ENCODE assay signal across 8 cellular contexts in genomic region chr11:58580311-58580710, GRCh38. TPM values are rescaled to one million over a fixed set of nuclear protein-coding genes. Genes with fewer than 3 reads are reported as not detected.
DNase-seq lines count a peak whose midpoint lies in the region; ATAC-seq and TF ChIP-seq lines count a peak whose summit lies in the region.

No MANE protein-coding gene starts in this region.

- H3K27ac ChIP-seq in HL-60 (replicated peaks), result peak overlapping the region; percentile 100
- no peak overlapping the region for H3K27ac ChIP-seq in right cardiac atrium (ENCODE audit: low read length)

- peaks cover 2% of the 10 kb centered on the region for H3K4me1 ChIP-seq in right cardiac atrium (ENCODE audit: control insufficient read depth, insufficient read depth, low read length)

- POLR2A ChIA-PET in activated CD4-positive, alpha-beta memory T cell treated with anti-CD3 and anti-CD28 coated beads for 36 hours (lab: Charles Lee), result interaction anchor here (1.5 to 2.4 kb wide), 2 partner anchors 12 to 17 kb away, joined by 5 to 17 read pairs; no protein-coding TSS in a partner anchor

- peaks cover 46% of the 10 kb centered on the region for H3K4me1 Mint-ChIP-seq in activated CD4-positive, alpha-beta memory T cell treated with anti-CD3 and anti-CD28 coated beads for 36 hours (ENCODE audit: low read depth)
- H3K4me1 Mint-ChIP-seq in stimulated activated memory B cell treated with anti-CD40 and anti-IgM and Interleukin-4, amounts not matched to agents 10 μg/mL and 1 μg/mL and 100 μg/mL, for 72 hours, result peaks cover 60% of the 10 kb centered on the region

- H3K27me3 Mint-ChIP-seq in activated CD4-positive, alpha-beta memory T cell treated with anti-CD3 and anti-CD28 coated beads for 36 hours, result no peaks in the 10 kb centered on the region
- H3K27me3 Mint-ChIP-seq in stimulated activated memory B cell treated with anti-CD40 and anti-IgM and Interleukin-4, amounts not matched to agents 10 μg/mL and 1 μg/mL and 100 μg/mL, for 72 hours, result no peaks in the 10 kb centered on the region

- intact Hi-C loops in activated CD4-positive, alpha-beta memory T cell treated with anti-CD3 and anti-CD28 coated beads for 36 hours (cut with micrococcal nuclease), result loop anchor here (1.0 to 2.0 kb wide), 3 partner anchors 12 to 32 kb away; no protein-coding TSS in a partner anchor
- intact Hi-C loops in right cardiac atrium (cut with DNase I), result no loop called here
- intact Hi-C loops in left colon (cut with DNase I, micrococcal nuclease), result no loop called here

- H3K4me3 Mint-ChIP-seq in activated CD4-positive, alpha-beta memory T cell treated with anti-CD3 and anti-CD28 coated beads for 36 hours, result peak overlapping the region; percentile 87
- H3K4me3 Mint-ChIP-seq in stimulated activated memory B cell treated with anti-CD40 and anti-IgM and Interleukin-4, amounts not matched to agents 10 μg/mL and 1 μg/mL and 100 μg/mL, for 72 hours, result peak overlapping the region; percentile 97

- H3K27ac Mint-ChIP-seq in activated CD4-positive, alpha-beta memory T cell treated with anti-CD3 and anti-CD28 coated beads for 36 hours, result peak overlapping the region; percentile 100
- H3K27ac Mint-ChIP-seq in stimulated activated memory B cell treated with anti-CD40 and anti-IgM and Interleukin-4, amounts not matched to agents 10 μg/mL and 1 μg/mL and 100 μg/mL, for 72 hours, result peak overlapping the region; percentile 99

- H3K36me3 Mint-ChIP-seq in activated CD4-positive, alpha-beta memory T cell treated with anti-CD3 and anti-CD28 coated beads for 36 hours, result peaks cover 28% of the 10 kb centered on the region
- H3K36me3 Mint-ChIP-seq in stimulated activated memory B cell treated with anti-CD40 and anti-IgM and Interleukin-4, amounts not matched to agents 10 μg/mL and 1 μg/mL and 100 μg/mL, for 72 hours, result peaks cover 13% of the 10 kb centered on the region

- no peaks in the 10 kb centered on the region for H3K27me3 ChIP-seq in HL-60 (ENCODE audit: insufficient read depth, poor library complexity, severe bottlenecking)
- no peaks in the 10 kb centered on the region for H3K27me3 ChIP-seq in right cardiac atrium (ENCODE audit: control insufficient read depth, insufficient read depth)

- no peaks in the 10 kb centered on the region for H3K9me3 ChIP-seq in right cardiac atrium (ENCODE audit: control insufficient read depth, low read length)

- H3K9me3 Mint-ChIP-seq in activated CD4-positive, alpha-beta memory T cell treated with anti-CD3 and anti-CD28 coated beads for 36 hours, result no peaks in the 10 kb centered on the region
- H3K9me3 Mint-ChIP-seq in stimulated activated memory B cell treated with anti-CD40 and anti-IgM and Interleukin-4, amounts not matched to agents 10 μg/mL and 1 μg/mL and 100 μg/mL, for 72 hours, result no peaks in the 10 kb centered on the region

- H3K4me3 ChIP-seq in HL-60 (replicated peaks; ENCODE audit: insufficient read depth, low read length), result peak overlapping the region; percentile 78
- peak overlapping the region; percentile 87 for H3K4me3 ChIP-seq in right cardiac atrium (ENCODE audit: low read length)

- DNase-seq in HL-60 (ENCODE audit: low read depth in 1 of 2, low spot score in 1 of 2) (no peak), right cardiac atrium (no peak), left colon (no peak), NCI-H2227 (lab: John Stamatoyannopoulos, UW; ENCODE audit: unreplicated experiment) (no peak), NK-92 (lab: John Stamatoyannopoulos, UW; ENCODE audit: unreplicated experiment) (no peak)
- no peak for DNase-seq in activated CD4-positive, alpha-beta memory T cell treated with anti-CD3 and anti-CD28 coated beads for 36 hours

- CTCF ChIA-PET in activated CD4-positive, alpha-beta memory T cell treated with anti-CD3 and anti-CD28 coated beads for 36 hours (lab: Charles Lee), result interaction anchor here (0.7 to 2.3 kb wide), 4 partner anchors 12 to 53 kb away, joined by 3 to 12 read pairs (median 4); no protein-coding TSS in a partner anchor

- 7% methylated on average over 2 of the region's 2 CpGs for WGBS in right cardiac atrium

- no peak for ATAC-seq in right cardiac atrium
- ATAC-seq in stimulated activated memory B cell treated with anti-CD40 and anti-IgM and Interleukin-4, amounts not matched to agents 10 μg/mL and 1 μg/mL and 100 μg/mL, for 72 hours, result no peak
- ATAC-seq in left colon, result no peak
- ATAC-seq in HG02571 (IDR thresholded peaks at IDR 0.05; ENCODE audit: unreplicated experiment), result no peak

- no peak for TF ChIP-seq CTCF in HL-60 (IDR thresholded peaks at IDR 0.05; ENCODE audit: insufficient read depth, low read length)

RNA-seq across cellular contexts. Expression of gene ZFP91, which starts 1.4 kb away (rescaled TPM):
- 10 to 100 TPM; 34.9 to 36.1 TPM for total RNA-seq in activated CD4-positive, alpha-beta memory T cell treated with anti-CD3 and anti-CD28 coated beads for 36 hours
- total RNA-seq in right cardiac atrium (10 to 100 TPM; 53.3 to 60.9 (median 55.8) TPM), left colon (10 to 100 TPM; 73.9 to 77.7 TPM)
- 16.7 TPM for polyA plus RNA-seq in right cardiac atrium

RNA-seq across cellular contexts. Expression of gene LPXN, which starts 4.7 kb away (rescaled TPM):
- 100 to 1,000 TPM; 108 TPM for total RNA-seq in activated CD4-positive, alpha-beta memory T cell treated with anti-CD3 and anti-CD28 coated beads for 36 hours
- total RNA-seq in right cardiac atrium (1 to 10 TPM; 4.6 to 7.1 (median 6.4) TPM), left colon (10 to 100 TPM in 1 of 2 donors, 1 to 10 TPM in 1; 9.3 to 13.3 TPM)
- 3.0 TPM for polyA plus RNA-seq in right cardiac atrium

RNA-seq across cellular contexts. Expression of gene CNTF, which starts 42.2 kb away (rescaled TPM):
- 1 to 10 TPM; 1.3 to 1.6 TPM for total RNA-seq in activated CD4-positive, alpha-beta memory T cell treated with anti-CD3 and anti-CD28 coated beads for 36 hours
- total RNA-seq in right cardiac atrium (1 to 10 TPM in 3 of 4 donors, under 1 TPM in 1; 0.91 to 2.7 (median 1.1) TPM), left colon (1 to 10 TPM; 1.7 to 2.6 TPM)
- polyA plus RNA-seq in right cardiac atrium, result 0.59 TPM

Comparison
In these comparisons a context has a peak if more than half of its experiments do, and no peak if none do; other contexts are left out.
1. RNA of gene LPXN, which starts 4.7 kb away (total RNA-seq): 108 TPM in activated CD4-positive, alpha-beta memory T cell treated with anti-CD3 and anti-CD28 coated beads for 36 hours; 9.3 to 13.3 TPM in left colon and 4.6 to 7.1 TPM in right cardiac atrium; every median in the first group is over 4 times any median in the second.